8 cellular contexts compared by ENCODE assay signal in genomic region chr3:154334973-154335420, GRCh38. TPM values are rescaled to one million over a fixed set of nuclear protein-coding genes. Genes with fewer than 3 reads are reported as not detected.
A peak's percentile ranks its signal among the peaks of the same experiment; 100 is the strongest.
DNase-seq lines count a peak whose midpoint lies in the region; ATAC-seq, FAIRE-seq and TF ChIP-seq lines count a peak whose summit lies in the region.

No MANE protein-coding gene starts in this region.

- H3K4me3 ChIP-seq in heart left ventricle (no peak overlapping the region), tibial artery (no peak overlapping the region)

- FAIRE-seq in frontal cortex (lab: Jason Lieb, UNC): peak; percentile 92

- intact Hi-C loops in heart left ventricle (cut with DNase I): loop anchor here (2.0 to 10.0 kb wide), 5 partner anchors 987 to 1370 kb away; no protein-coding TSS in a partner anchor
- intact Hi-C loops in Right ventricle myocardium inferior (cut with DNase I): loop anchor here (5.0 to 10.0 kb wide), 2 partner anchors 987 to 1370 kb away; no protein-coding TSS in a partner anchor
- intact Hi-C loops in tibial artery (cut with DNase I; ENCODE audit: low total_unique reads): loop anchor here (5.0 kb wide), 1 partner anchor 1367 kb away; no protein-coding TSS in a partner anchor

- H3K4me1 ChIP-seq in heart left ventricle: no peaks in the 10 kb centered on the region
- no peaks in the 10 kb centered on the region for H3K4me1 ChIP-seq in tibial artery

- H3K27ac ChIP-seq in heart left ventricle (no peak overlapping the region), tibial artery (no peak overlapping the region)

- no peak for DNase-seq in heart left ventricle
- DNase-seq in Right ventricle myocardium inferior (ENCODE audit: missing footprints): no peak
- DNase-seq in Kasumi-1 (lab: John Stamatoyannopoulos, UW): peak; percentile 12 to 69
- no peak for DNase-seq in frontal cortex (ENCODE audit: low spot score in 2 of 2)
- DNase-seq in tibial artery: no peak
- no peak for DNase-seq in stimulated activated CD8-positive, alpha-beta memory T cell treated with anti-CD3 and anti-CD28 coated beads, Interleukin-4, amount 100 ng/mL, for 48 hours

- peaks cover 0 to 2% (median 0%) of the 10 kb centered on the region in 9 donors for H3K27me3 ChIP-seq in heart left ventricle
- H3K27me3 ChIP-seq in tibial artery: no peaks in the 10 kb centered on the region

- H3K36me3 ChIP-seq in heart left ventricle (no peaks in the 10 kb centered on the region), tibial artery (no peaks in the 10 kb centered on the region)

- no peak for TF ChIP-seq POLR2A in heart left ventricle (IDR thresholded peaks at IDR 0.05)

- 14 to 23% (median 17%) methylated on average over 3 of the region's 3 CpGs for WGBS in heart left ventricle, 4 donors

- TF ChIP-seq CTCF in heart left ventricle (IDR thresholded peaks at IDR 0.05) (peak; percentile 35 to 82 (median 61)), tibial artery (IDR thresholded peaks at IDR 0.05) (peak; percentile 23 to 50)

- H3K9me3 ChIP-seq in heart left ventricle (no peaks in the 10 kb centered on the region), tibial artery (no peaks in the 10 kb centered on the region)

- no peak for ATAC-seq in heart left ventricle
- ATAC-seq in Right ventricle myocardium inferior: no peak
- ATAC-seq in SK-N-SH treated with all-trans-retinoic acid at 6 μM for 48 hours: peak; percentile 75
- no peak for ATAC-seq in GM18907 (IDR thresholded peaks at IDR 0.05; ENCODE audit: unreplicated experiment)

TF ChIP-seq in SK-N-SH treated with all-trans-retinoic acid at 6 μM for 48 hours, 23 proteins besides CTCF, POLR2A, EP300 and RAD21:
- no peak for TF ChIP-seq BACH2 (CRISPR knock-in tag; IDR thresholded peaks at IDR 0.05; ENCODE audit: borderline replicate concordance)
- no peak for TF ChIP-seq ZNF8 (CRISPR knock-in tag; IDR thresholded peaks at IDR 0.05)
- TF ChIP-seq ZC3H10 (CRISPR knock-in tag; IDR thresholded peaks at IDR 0.05): no peak
- no peak for TF ChIP-seq ZNF565 (CRISPR knock-in tag; conservative IDR thresholded peaks at IDR 0.05; ENCODE audit: low read depth)
- TF ChIP-seq ISL1 (CRISPR knock-in tag; IDR thresholded peaks at IDR 0.05): no peak
- TF ChIP-seq PPARA (CRISPR knock-in tag; IDR thresholded peaks at IDR 0.05; ENCODE audit: borderline replicate concordance): no peak
- no peak for TF ChIP-seq CSDC2 (CRISPR knock-in tag; IDR thresholded peaks at IDR 0.05)
- no peak for TF ChIP-seq ZNF70 (CRISPR knock-in tag; IDR thresholded peaks at IDR 0.05)
- no peak for TF ChIP-seq ZFP3 (CRISPR knock-in tag; IDR thresholded peaks at IDR 0.05)
- no peak for TF ChIP-seq SNAI2 (CRISPR knock-in tag; IDR thresholded peaks at IDR 0.05)
- no peak for TF ChIP-seq PATZ1 (CRISPR knock-in tag; IDR thresholded peaks at IDR 0.05; ENCODE audit: borderline replicate concordance)
- no peak for TF ChIP-seq ESRRG (CRISPR knock-in tag; IDR thresholded peaks at IDR 0.05)
- no peak for TF ChIP-seq ARNTL (CRISPR knock-in tag; IDR thresholded peaks at IDR 0.05; ENCODE audit: borderline replicate concordance, low read depth)
- no peak for TF ChIP-seq CREB5 (CRISPR knock-in tag; IDR thresholded peaks at IDR 0.05; ENCODE audit: low read depth)
- TF ChIP-seq POU6F1 (CRISPR knock-in tag; IDR thresholded peaks at IDR 0.05; ENCODE audit: borderline replicate concordance, low read depth): no peak
- TF ChIP-seq CSRNP3 (CRISPR knock-in tag; IDR thresholded peaks at IDR 0.05): no peak

RNA-seq across cellular contexts. Expression of gene DHX36, which starts 10.7 kb away (rescaled TPM):
- total RNA-seq in heart left ventricle (10 to 100 TPM; 24.9 to 50.0 (median 37.0) TPM), Right ventricle myocardium inferior (25.1 TPM), frontal cortex (114 TPM)
- 10 to 100 TPM; 20.4 to 33.1 TPM for polyA plus RNA-seq in heart left ventricle

Comparison
In these comparisons a context has a peak if more than half of its experiments do, and no peak if none do; other contexts are left out.
1. DNase-seq: peak in Kasumi-1 (2 of 2); none in heart left ventricle (0 of 5), Right ventricle myocardium inferior (single experiment), frontal cortex (0 of 2), tibial artery (0 of 2) and stimulated activated CD8-positive, alpha-beta memory T cell treated with anti-CD3 and anti-CD28 coated beads, Interleukin-4, amount 100 ng/mL, for 48 hours (single experiment).